ENCODE assay signal across 2 cellular contexts in genomic region chr6:114559419-114559818, GRCh38.
TF ChIP-seq lines count a peak whose summit lies in the region.

No MANE protein-coding gene starts in this region.

TF ChIP-seq in SK-N-SH, 30 proteins besides CTCF, POLR2A, EP300 and RAD21 (continued from another document):
- TF ChIP-seq USF1 (IDR thresholded peaks at IDR 0.05; ENCODE audit: borderline replicate concordance, low read depth): no peak
- TF ChIP-seq RCOR1 (IDR thresholded peaks at IDR 0.05; ENCODE audit: low read length): 0 out of 2 replicates have a peak, but pooled peaks have one; percentile 12
- TF ChIP-seq POLR2AphosphoS5 (IDR thresholded peaks at IDR 0.05; ENCODE audit: low read depth, low read length): no peak
- no peak for TF ChIP-seq TCF12 (IDR thresholded peaks at IDR 0.05)
- TF ChIP-seq IRF3 (IDR thresholded peaks at IDR 0.05; ENCODE audit: low read depth, low read length): no peak
- no peak for TF ChIP-seq YY1 (IDR thresholded peaks at IDR 0.05; ENCODE audit: low read depth)
- no peak for TF ChIP-seq SMC3 (IDR thresholded peaks at IDR 0.05; ENCODE audit: low read depth, low read length)
- no peak for TF ChIP-seq USF2 (IDR thresholded peaks at IDR 0.05; ENCODE audit: borderline replicate concordance, low read depth, low read length)
- no peak for TF ChIP-seq NRF1 (IDR thresholded peaks at IDR 0.05; ENCODE audit: low read depth, low read length)
- TF ChIP-seq FOSL2 (IDR thresholded peaks at IDR 0.05; ENCODE audit: borderline replicate concordance, low read depth): no peak
- TF ChIP-seq SIN3A (IDR thresholded peaks at IDR 0.05; ENCODE audit: borderline replicate concordance, low read depth, low read length): no peak
- TF ChIP-seq CHD2 (IDR thresholded peaks at IDR 0.05; ENCODE audit: low read length, partially characterized antibody): no peak
- TF ChIP-seq GATA2 (CRISPR knock-in tag; IDR thresholded peaks at IDR 0.05): 0 out of 2 replicates have a peak, but pooled peaks have one; percentile 10
- no peak for TF ChIP-seq EZH2phosphoT487 (IDR thresholded peaks at IDR 0.05; ENCODE audit: borderline replicate concordance, low read depth)
- no peak for TF ChIP-seq TEAD4 (IDR thresholded peaks at IDR 0.05; ENCODE audit: borderline replicate concordance, insufficient read depth)
- no peak for TF ChIP-seq ZBTB33 (IDR thresholded peaks at IDR 0.05; ENCODE audit: borderline replicate concordance, low read depth)

TF ChIP-seq in neural cell, 6 proteins besides CTCF, POLR2A, EP300 and RAD21 (continued from another document):
- no peak for TF ChIP-seq TAF1 (IDR thresholded peaks at IDR 0.05; ENCODE audit: low read depth)
